1 cellular context compared by ENCODE assay signal in the genomic region with DNA sequence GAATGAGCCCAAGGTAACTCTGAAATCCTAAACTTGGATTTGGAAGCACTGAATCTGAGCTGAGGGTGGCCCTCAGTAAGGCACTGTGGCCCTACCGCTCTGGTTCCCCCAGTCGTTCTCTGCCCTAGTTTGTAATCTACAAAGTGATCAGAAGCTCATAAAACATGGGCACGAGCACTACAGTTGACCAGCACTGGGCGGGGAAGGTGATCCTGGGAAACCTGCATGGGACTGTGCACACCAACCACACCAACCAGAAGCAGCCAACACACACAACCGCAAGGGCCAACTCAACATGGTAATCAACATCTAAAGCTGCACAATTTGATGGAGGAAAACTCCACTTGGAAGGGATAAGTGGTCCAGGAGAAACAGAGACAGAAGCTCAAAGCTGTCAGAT.
TF ChIP-seq lines count a peak whose summit lies in the region.

No MANE protein-coding gene starts in this region.

TF ChIP-seq in neural cell, 6 proteins besides CTCF, POLR2A, EP300 and RAD21 (continued from another document):
- TF ChIP-seq, protein P1, sequence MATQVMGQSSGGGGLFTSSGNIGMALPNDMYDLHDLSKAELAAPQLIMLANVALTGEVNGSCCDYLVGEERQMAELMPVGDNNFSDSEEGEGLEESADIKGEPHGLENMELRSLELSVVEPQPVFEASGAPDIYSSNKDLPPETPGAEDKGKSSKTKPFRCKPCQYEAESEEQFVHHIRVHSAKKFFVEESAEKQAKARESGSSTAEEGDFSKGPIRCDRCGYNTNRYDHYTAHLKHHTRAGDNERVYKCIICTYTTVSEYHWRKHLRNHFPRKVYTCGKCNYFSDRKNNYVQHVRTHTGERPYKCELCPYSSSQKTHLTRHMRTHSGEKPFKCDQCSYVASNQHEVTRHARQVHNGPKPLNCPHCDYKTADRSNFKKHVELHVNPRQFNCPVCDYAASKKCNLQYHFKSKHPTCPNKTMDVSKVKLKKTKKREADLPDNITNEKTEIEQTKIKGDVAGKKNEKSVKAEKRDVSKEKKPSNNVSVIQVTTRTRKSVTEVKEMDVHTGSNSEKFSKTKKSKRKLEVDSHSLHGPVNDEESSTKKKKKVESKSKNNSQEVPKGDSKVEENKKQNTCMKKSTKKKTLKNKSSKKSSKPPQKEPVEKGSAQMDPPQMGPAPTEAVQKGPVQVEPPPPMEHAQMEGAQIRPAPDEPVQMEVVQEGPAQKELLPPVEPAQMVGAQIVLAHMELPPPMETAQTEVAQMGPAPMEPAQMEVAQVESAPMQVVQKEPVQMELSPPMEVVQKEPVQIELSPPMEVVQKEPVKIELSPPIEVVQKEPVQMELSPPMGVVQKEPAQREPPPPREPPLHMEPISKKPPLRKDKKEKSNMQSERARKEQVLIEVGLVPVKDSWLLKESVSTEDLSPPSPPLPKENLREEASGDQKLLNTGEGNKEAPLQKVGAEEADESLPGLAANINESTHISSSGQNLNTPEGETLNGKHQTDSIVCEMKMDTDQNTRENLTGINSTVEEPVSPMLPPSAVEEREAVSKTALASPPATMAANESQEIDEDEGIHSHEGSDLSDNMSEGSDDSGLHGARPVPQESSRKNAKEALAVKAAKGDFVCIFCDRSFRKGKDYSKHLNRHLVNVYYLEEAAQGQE (IDR thresholded peaks at IDR 0.05; ENCODE audit: borderline replicate concordance) = no peak
